Comparison of ENCODE assay signal across 21 cellular contexts in genomic region chr11:133906241-133906640, GRCh38.
"Had no signal": no experiment of that assay in that cellular context is flagged by ENCODE, and none has a peak within 500 bp of the region (broad histone marks: within the 10 kb centered on the region; RNA-seq: fewer than 3 reads in every experiment).

No MANE protein-coding gene starts in this region.

- H3K4me1 ChIP-seq: body of pancreas, esophagus squamous epithelium, right lobe of liver, tibial artery, uterus had no signal

- H3K4me3 Mint-ChIP-seq: activated CD4-positive, alpha-beta memory T cell treated with anti-CD3 and anti-CD28 coated beads, Interleukin-2, amount 10 ng/mL, durations not matched to agents 7 days and 5 days; activated naive CD8-positive, alpha-beta T cell; mesothelial cell of epicardium; neural crest cell; T-cell had no signal

- H3K4me2 ChIP-seq: SK-N-SH had no signal

- H3K4me3 ChIP-seq: body of pancreas, esophagus squamous epithelium, right lobe of liver, tibial artery, uterus had no signal

- H3K9me3 Mint-ChIP-seq: activated CD4-positive, alpha-beta memory T cell treated with anti-CD3 and anti-CD28 coated beads, Interleukin-2, amount 10 ng/mL, durations not matched to agents 7 days and 5 days; mesothelial cell of epicardium; T-cell had no signal

- FAIRE-seq: endothelial cell of umbilical vein had no signal

- H3K27ac ChIP-seq: body of pancreas, esophagus squamous epithelium, right lobe of liver, tibial artery, uterus had no signal

- H3K36me3 ChIP-seq: right lobe of liver, uterus had no signal

- H3K36me3 Mint-ChIP-seq: mesothelial cell of epicardium had no signal

- H3K27me3 Mint-ChIP-seq: activated CD4-positive, alpha-beta memory T cell treated with anti-CD3 and anti-CD28 coated beads, Interleukin-2, amount 10 ng/mL, durations not matched to agents 7 days and 5 days; activated naive CD8-positive, alpha-beta T cell; T-cell had no signal

- H3K27ac Mint-ChIP-seq: activated CD4-positive, alpha-beta memory T cell treated with anti-CD3 and anti-CD28 coated beads, Interleukin-2, amount 10 ng/mL, durations not matched to agents 7 days and 5 days; activated naive CD8-positive, alpha-beta T cell; mesothelial cell of epicardium; T-cell had no signal

- ATAC-seq: body of pancreas, left ventricle myocardium superior, right lobe of liver, T-cell had no signal

- H3K9me3 ChIP-seq: body of pancreas, esophagus squamous epithelium, right lobe of liver, SK-N-SH, tibial artery, uterus had no signal

- H3K4me1 Mint-ChIP-seq: activated CD4-positive, alpha-beta memory T cell treated with anti-CD3 and anti-CD28 coated beads, Interleukin-2, amount 10 ng/mL, durations not matched to agents 7 days and 5 days; mesothelial cell of epicardium; neural crest cell; T-cell had no signal

- H3K27me3 ChIP-seq: body of pancreas, esophagus squamous epithelium, right lobe of liver, tibial artery, uterus had no signal

- DNase-seq: activated CD4-positive, alpha-beta memory T cell treated with anti-CD3 and anti-CD28 coated beads, Interleukin-2, amount 10 ng/mL, durations not matched to agents 7 days and 5 days; activated CD4-positive, alpha-beta T cell treated with anti-CD3 and anti-CD28 coated beads for 1 hour; activated CD8-positive, alpha-beta memory T cell treated with anti-CD3 and anti-CD28 coated beads, Interleukin-2, amount 50 U/mL, for 4 hours; amniotic stem cell; body of pancreas; central memory CD4-positive, alpha-beta T cell; cortex of kidney; effector CD4-positive, alpha-beta T cell; esophagus squamous epithelium; left ventricle myocardium superior; SK-N-SH; stimulated activated CD4-positive, alpha-beta T cell treated with anti-CD3 and anti-CD28 coated beads, Interleukin-2, amount 100 ng/mL, for 24 hours; T-cell; T-helper 9 cell; uterus had no signal

- H3K9ac ChIP-seq: SK-N-SH had no signal
